Comparison of ENCODE assay signal across 20 cellular contexts in genomic region chr11:121478895-121479281, GRCh38. TPM values are rescaled to one million over a fixed set of nuclear protein-coding genes. Genes with fewer than 3 reads are reported as not detected.
A peak's percentile ranks its signal among the peaks of the same experiment; 100 is the strongest.
DNase-seq lines count a peak whose midpoint lies in the region; ATAC-seq and TF ChIP-seq lines count a peak whose summit lies in the region.
"Had no signal": no experiment of that assay in that cellular context is flagged by ENCODE, and none has a peak within 500 bp of the region (broad histone marks: within the 10 kb centered on the region; RNA-seq: fewer than 3 reads in every experiment).

No MANE protein-coding gene starts in this region.

- no peak overlapping the region for H3K27ac ChIP-seq in RWPE1
- H3K27ac ChIP-seq: A549, upper lobe of right lung, WERI-Rb-1 had no signal

- H3K36me3 Mint-ChIP-seq in activated naive CD8-positive, alpha-beta T cell, result peaks cover 18% of the 10 kb centered on the region
- H3K36me3 Mint-ChIP-seq in activated naive CD8-positive, alpha-beta T cell treated with anti-CD3 and anti-CD28 coated beads for 36 hours, result peaks cover 43% of the 10 kb centered on the region
- no peaks in the 10 kb centered on the region for H3K36me3 Mint-ChIP-seq in mesothelial cell of epicardium

- no peaks in the 10 kb centered on the region for H3K9me3 Mint-ChIP-seq in activated naive CD8-positive, alpha-beta T cell (ENCODE audit: low read depth)
- no peaks in the 10 kb centered on the region for H3K9me3 Mint-ChIP-seq in activated naive CD8-positive, alpha-beta T cell treated with anti-CD3 and anti-CD28 coated beads for 36 hours
- H3K9me3 Mint-ChIP-seq in mesothelial cell of epicardium, result no peaks in the 10 kb centered on the region

- CTCF ChIA-PET in RWPE1 (lab: Yijun Ruan, JAX), result no interaction called here

- H3K27me3 Mint-ChIP-seq in activated naive CD8-positive, alpha-beta T cell, result no peaks in the 10 kb centered on the region
- H3K27me3 Mint-ChIP-seq in activated naive CD8-positive, alpha-beta T cell treated with anti-CD3 and anti-CD28 coated beads for 36 hours, result no peaks in the 10 kb centered on the region
- no peaks in the 10 kb centered on the region for H3K27me3 Mint-ChIP-seq in mesothelial cell of epicardium (ENCODE audit: low read depth)

- POLR2A ChIA-PET in RWPE1 (lab: Yijun Ruan, JAX; ENCODE audit: low non-redundant PET), result no interaction called here

- peaks cover 74% of the 10 kb centered on the region for H3K4me1 Mint-ChIP-seq in activated naive CD8-positive, alpha-beta T cell (ENCODE audit: low read depth)
- peaks cover 60% of the 10 kb centered on the region for H3K4me1 Mint-ChIP-seq in activated naive CD8-positive, alpha-beta T cell treated with anti-CD3 and anti-CD28 coated beads for 36 hours
- peaks cover 21% of the 10 kb centered on the region for H3K4me1 Mint-ChIP-seq in mesothelial cell of epicardium

- H3K4me3 Mint-ChIP-seq in activated naive CD8-positive, alpha-beta T cell, result no peak overlapping the region
- no peak overlapping the region for H3K4me3 Mint-ChIP-seq in activated naive CD8-positive, alpha-beta T cell treated with anti-CD3 and anti-CD28 coated beads for 36 hours
- H3K4me3 Mint-ChIP-seq in mesothelial cell of epicardium, result no peak overlapping the region

- TF ChIP-seq CTCF in mesothelial cell of epicardium (IDR thresholded peaks at IDR 0.05; ENCODE audit: unreplicated experiment) (no peak), RWPE1 (conservative IDR thresholded peaks at IDR 0.05; ENCODE audit: low read depth) (no peak)

- no peak for ATAC-seq in GM21619 (IDR thresholded peaks at IDR 0.05; ENCODE audit: unreplicated experiment)
- ATAC-seq: A549, K562 had no signal

- DNase-seq in activated naive CD8-positive, alpha-beta T cell treated with anti-CD3 and anti-CD28 coated beads for 36 hours, result no peak
- DNase-seq in ecto neural progenitor cell (ENCODE audit: low spot score) (peak; percentile 58), mesothelial cell of epicardium (ENCODE audit: low spot score in 2 of 2, unreplicated experiment in 2 of 2) (no peak), RWPE1 (ENCODE audit: low spot score) (no peak), activated gamma-delta T cell (lab: John Stamatoyannopoulos, UW) (no peak)
- DNase-seq in effector CD4-positive, alpha-beta T cell, result no peak
- DNase-seq: activated naive CD4-positive, alpha-beta T cell; foreskin melanocyte; GOT3; kidney; NCI-H1417; NCI-H345; stimulated activated CD4-positive, alpha-beta T cell treated with anti-CD3 and anti-CD28 coated beads, Interleukin-2, amount 100 ng/mL, for 24 hours; stimulated activated CD8-positive, alpha-beta memory T cell treated with anti-CD3 and anti-CD28 coated beads, Interleukin-4, amount 100 ng/mL, for 48 hours; upper lobe of right lung; WERI-Rb-1 had no signal

- H3K27ac Mint-ChIP-seq in activated naive CD8-positive, alpha-beta T cell, result peak overlapping the region; percentile 66
- no peak overlapping the region for H3K27ac Mint-ChIP-seq in activated naive CD8-positive, alpha-beta T cell treated with anti-CD3 and anti-CD28 coated beads for 36 hours
- H3K27ac Mint-ChIP-seq in mesothelial cell of epicardium, result peak overlapping the region; percentile 23

RNA-seq across cellular contexts. Expression of gene SORL1, which starts 26.8 kb away (rescaled TPM):
- total RNA-seq in activated naive CD8-positive, alpha-beta T cell treated with anti-CD3 and anti-CD28 coated beads for 36 hours, result 10 to 100 TPM; 47.5 to 47.9 TPM
- 28.0 to 32.8 TPM (median 29.8 TPM) in 3 replicates for total RNA-seq in mesothelial cell of epicardium
